Comparison of ENCODE assay signal across 12 cellular contexts in genomic region chr2:150587547-150588209, GRCh38.
DNase-seq lines count a peak whose midpoint lies in the region; FAIRE-seq and TF ChIP-seq lines count a peak whose summit lies in the region.
"Had no signal": no experiment of that assay in that cellular context is flagged by ENCODE, and none has a peak within 500 bp of the region (broad histone marks: within the 10 kb centered on the region; RNA-seq: fewer than 3 reads in every experiment).

No MANE protein-coding gene starts in this region.

- H3K36me3 ChIP-seq in skeletal muscle satellite cell (ENCODE audit: insufficient read depth, low read length): no peaks in the 10 kb centered on the region

- H3K4me1 ChIP-seq in skeletal muscle satellite cell (ENCODE audit: control insufficient read depth, insufficient read depth, low read length): peaks cover 41% of the 10 kb centered on the region

- no peaks in the 10 kb centered on the region for H3K27me3 ChIP-seq in skeletal muscle satellite cell (ENCODE audit: control insufficient read depth, insufficient read depth, low read length)

- intact Hi-C loops in CD14-positive monocyte (cut with micrococcal nuclease): no loop called here

- no peaks in the 10 kb centered on the region for H3K36me3 Mint-ChIP-seq in CD14-positive monocyte
- H3K36me3 Mint-ChIP-seq: activated naive CD8-positive, alpha-beta T cell treated with anti-CD3 and anti-CD28 coated beads, Interleukin-2, amount 10 ng/mL, durations not matched to agents 7 days and 5 days; T-cell had no signal

- DNase-seq in H54 (ENCODE audit: insufficient read length, low spot score) (no peak), SK-N-DZ (ENCODE audit: low spot score) (peak; percentile 4), fibroblast of villous mesenchyme (ENCODE audit: low read depth) (peak; percentile 59), COR-L47 (lab: John Stamatoyannopoulos, UW) (no peak), DMS153 treated with DMSO at 0.1 percent for 48 hours (lab: John Stamatoyannopoulos, UW; ENCODE audit: unreplicated experiment) (no peak), CD14-positive monocyte (ENCODE audit: low spot score) (no peak)
- DNase-seq: activated naive CD8-positive, alpha-beta T cell treated with anti-CD3 and anti-CD28 coated beads, Interleukin-2, amount 10 ng/mL, durations not matched to agents 7 days and 5 days; activated T-cell treated with anti-CD3 and anti-CD28 coated beads for 4 hours; cortex of kidney; stimulated activated naive CD8-positive, alpha-beta T cell treated with anti-CD3 and anti-CD28 coated beads, Interleukin-15, amount 100 ng/mL, for 72 hours; T-cell had no signal

- no peaks in the 10 kb centered on the region for H3K4me1 Mint-ChIP-seq in CD14-positive monocyte
- H3K4me1 Mint-ChIP-seq: activated naive CD8-positive, alpha-beta T cell treated with anti-CD3 and anti-CD28 coated beads, Interleukin-2, amount 10 ng/mL, durations not matched to agents 7 days and 5 days; stimulated activated naive CD8-positive, alpha-beta T cell treated with anti-CD3 and anti-CD28 coated beads, Interleukin-15, amount 100 ng/mL, for 72 hours; T-cell had no signal

- H3K4me3 Mint-ChIP-seq in CD14-positive monocyte: no peak overlapping the region
- H3K4me3 Mint-ChIP-seq: activated naive CD8-positive, alpha-beta T cell treated with anti-CD3 and anti-CD28 coated beads, Interleukin-2, amount 10 ng/mL, durations not matched to agents 7 days and 5 days; stimulated activated naive CD8-positive, alpha-beta T cell treated with anti-CD3 and anti-CD28 coated beads, Interleukin-15, amount 100 ng/mL, for 72 hours; T-cell had no signal

- no peak overlapping the region for H3K27ac Mint-ChIP-seq in CD14-positive monocyte
- H3K27ac Mint-ChIP-seq: activated naive CD8-positive, alpha-beta T cell treated with anti-CD3 and anti-CD28 coated beads, Interleukin-2, amount 10 ng/mL, durations not matched to agents 7 days and 5 days; stimulated activated naive CD8-positive, alpha-beta T cell treated with anti-CD3 and anti-CD28 coated beads, Interleukin-15, amount 100 ng/mL, for 72 hours; T-cell had no signal

- H3K9me3 ChIP-seq in skeletal muscle satellite cell (replicated peaks; ENCODE audit: low read length): no peaks in the 10 kb centered on the region

- H3K27me3 Mint-ChIP-seq in CD14-positive monocyte (ENCODE audit: low read depth in 3 of 3): no peaks in the 10 kb centered on the region
- H3K27me3 Mint-ChIP-seq: activated naive CD8-positive, alpha-beta T cell treated with anti-CD3 and anti-CD28 coated beads, Interleukin-2, amount 10 ng/mL, durations not matched to agents 7 days and 5 days; stimulated activated naive CD8-positive, alpha-beta T cell treated with anti-CD3 and anti-CD28 coated beads, Interleukin-15, amount 100 ng/mL, for 72 hours; T-cell had no signal

- TF ChIP-seq CTCF in fibroblast of villous mesenchyme (IDR thresholded peaks at IDR 0.05; ENCODE audit: insufficient read depth, low read depth, low read length) (no peak), CD14-positive monocyte (IDR thresholded peaks at IDR 0.05) (no peak)

- peak overlapping the region; percentile 57 for H3K9ac ChIP-seq in skeletal muscle satellite cell (ENCODE audit: low read depth, low read length)

- peaks cover 0 to 4% (median 2%) of the 10 kb centered on the region in 7 donors for H3K9me3 Mint-ChIP-seq in CD14-positive monocyte
- H3K9me3 Mint-ChIP-seq: activated naive CD8-positive, alpha-beta T cell treated with anti-CD3 and anti-CD28 coated beads, Interleukin-2, amount 10 ng/mL, durations not matched to agents 7 days and 5 days; stimulated activated naive CD8-positive, alpha-beta T cell treated with anti-CD3 and anti-CD28 coated beads, Interleukin-15, amount 100 ng/mL, for 72 hours had no signal

- TF ChIP-seq POLR2A in H54 (IDR thresholded peaks at IDR 0.05; ENCODE audit: low read depth, low read length): no peak

- peak overlapping the region; percentile 4 for H3K4me2 ChIP-seq in skeletal muscle satellite cell (ENCODE audit: low read length)

- H3K4me3 ChIP-seq in fibroblast of villous mesenchyme (ENCODE audit: low read depth, low read length) (no peak overlapping the region), skeletal muscle satellite cell (ENCODE audit: low read length) (no peak overlapping the region)

- FAIRE-seq in H54 (lab: Jason Lieb, UNC): peak; percentile 55

Comparison
In these comparisons a context has a peak if more than half of its experiments do, and no peak if none do; other contexts are left out.
1. DNase-seq: peak in SK-N-DZ (single experiment) and fibroblast of villous mesenchyme (single experiment); none in H54 (single experiment), COR-L47 (single experiment), DMS153 treated with DMSO at 0.1 percent for 48 hours (single experiment) and CD14-positive monocyte (single experiment).